In genomic region chr19:35353635-35354034, GRCh38 we compare ENCODE assay signal across 1 cellular context.
TF ChIP-seq lines count a peak whose summit lies in the region.

No MANE protein-coding gene starts in this region.

TF ChIP-seq in K562, 482 proteins besides CTCF, POLR2A, EP300 and RAD21:
- 0 out of 2 replicates have a peak, but pooled peaks have one; percentile 19 for TF ChIP-seq RAD51 (IDR thresholded peaks at IDR 0.05; ENCODE audit: borderline replicate concordance, low read depth)
- no peak for TF ChIP-seq ZNF277 (CRISPR knock-in tag; IDR thresholded peaks at IDR 0.05; ENCODE audit: borderline replicate concordance)
- TF ChIP-seq CEBPG (CRISPR knock-in tag; IDR thresholded peaks at IDR 0.05), result peak; percentile 49; the same call in 1 of the 2 replicates
- peak; percentile 11 to 37; a peak in 1 of 4 replicates for TF ChIP-seq CEBPG (tag; conservative IDR thresholded peaks at IDR 0.05 in 1 of 2, IDR thresholded peaks at IDR 0.05 in 1 of 2)
- no peak for TF ChIP-seq PBX2 (CRISPR knock-in tag; IDR thresholded peaks at IDR 0.05; ENCODE audit: low read depth)
- 0 out of 2 replicates have a peak, but pooled peaks have one; percentile 37 for TF ChIP-seq PBX2 (tag; conservative IDR thresholded peaks at IDR 0.05; ENCODE audit: low read depth)
- TF ChIP-seq MYC (IDR thresholded peaks at IDR 0.05; ENCODE audit: low read depth, low read length), result peak; percentile 41; the same call in 1 of the 2 replicates
- TF ChIP-seq MYC (CRISPR knock-in tag; IDR thresholded peaks at IDR 0.05; ENCODE audit: borderline replicate concordance, low read depth), result no peak
- peak; percentile 23; the same call in 1 of the 2 replicates for TF ChIP-seq USF1 (CRISPR knock-in tag; IDR thresholded peaks at IDR 0.05)
- 0 out of 2 replicates have a peak, but pooled peaks have one; percentile 27 for TF ChIP-seq USF2 (CRISPR knock-in tag; IDR thresholded peaks at IDR 0.05)
- TF ChIP-seq NR4A1 (CRISPR knock-in tag; IDR thresholded peaks at IDR 0.05), result no peak
- TF ChIP-seq NR4A1 (tag; IDR thresholded peaks at IDR 0.05), result 0 out of 2 replicates have a peak, but pooled peaks have one; percentile 20
- no peak for TF ChIP-seq HINFP (tag; conservative IDR thresholded peaks at IDR 0.05; ENCODE audit: low read depth)
- no peak for TF ChIP-seq TFAP4 (CRISPR knock-in tag; IDR thresholded peaks at IDR 0.05; ENCODE audit: borderline replicate concordance)
